Comparison of ENCODE assay signal across 26 cellular contexts in genomic region chr14:104185916-104186495, GRCh38. TPM values are rescaled to one million over a fixed set of nuclear protein-coding genes. Genes with fewer than 3 reads are reported as not detected.
"Had no signal": no experiment of that assay in that cellular context is flagged by ENCODE, and none has a peak within 500 bp of the region (broad histone marks: within the 10 kb centered on the region; RNA-seq: fewer than 3 reads in every experiment).

No MANE protein-coding gene starts in this region.

- H3K27me3 ChIP-seq: neural progenitor cell, right atrium auricular region, upper lobe of left lung had no signal

- H3K4me2 ChIP-seq: neural progenitor cell, smooth muscle cell had no signal

- H3K4me1 ChIP-seq: foreskin keratinocyte, left lung, prostate gland, tibial nerve had no signal

- FAIRE-seq: colon, islet of Langerhans, urothelium cell line had no signal

- DNase-seq: dorsolateral prefrontal cortex; effector CD4-positive, alpha-beta T cell; foreskin keratinocyte; glutamatergic neuron; hippocampal formation; midbrain; naive thymus-derived CD4-positive, alpha-beta T cell; nucleus accumbens; stimulated activated CD4-positive, alpha-beta T cell treated with anti-CD3 and anti-CD28 coated beads, Interleukin-2, amount 100 ng/mL, for 24 hours; stimulated activated CD4-positive, alpha-beta T cell treated with anti-CD3 and anti-CD28 coated beads, Interleukin-4, amount 100 ng/mL, for 24 hours; stimulated activated naive CD4-positive, alpha-beta T cell treated with Interleukin-2 at 50 U/mL for 16 hours had no signal

- H2AFZ ChIP-seq: neural progenitor cell had no signal

- H3K4me3 ChIP-seq: dorsolateral prefrontal cortex, esophagus muscularis mucosa, heart right ventricle, left lung, neural progenitor cell, prostate gland, right atrium auricular region, smooth muscle cell, thoracic aorta, tibial nerve, upper lobe of left lung had no signal

- H3K27ac ChIP-seq: dorsolateral prefrontal cortex, esophagus muscularis mucosa, foreskin keratinocyte, left lung, neural progenitor cell, prostate gland, right atrium auricular region, thoracic aorta, tibial nerve had no signal

- H3K9ac ChIP-seq: neural progenitor cell had no signal

- H3K36me3 ChIP-seq: esophagus muscularis mucosa, heart right ventricle, left lung, neural progenitor cell, prostate gland, right atrium auricular region, thoracic aorta, tibial nerve, upper lobe of left lung had no signal

- H3K9me3 ChIP-seq: esophagus muscularis mucosa, heart right ventricle, left lung, prostate gland, right atrium auricular region, thoracic aorta, tibial nerve, upper lobe of left lung had no signal

- ATAC-seq: foreskin keratinocyte; left lung; naive thymus-derived CD4-positive, alpha-beta T cell; sciatic nerve; stimulated activated effector memory CD8-positive, alpha-beta T cell treated with anti-CD3 and anti-CD28 coated beads, Interleukin-12 subunit alpha, Interleukin-12 subunit beta, amount 100 ng/mL, for 72 hours had no signal

RNA-seq across cellular contexts. Expression of gene KIF26A, which starts 47.6 kb away (rescaled TPM):
- polyA plus RNA-seq: naive thymus-derived CD4-positive, alpha-beta T cell had no signal
